ENCODE assay signal across 9 cellular contexts in genomic region chr19:17402982-17403855, GRCh38. TPM values are rescaled to one million over a fixed set of nuclear protein-coding genes. Genes with fewer than 3 reads are reported as not detected.
DNase-seq lines count a peak whose midpoint lies in the region; ATAC-seq and TF ChIP-seq lines count a peak whose summit lies in the region.
"Had no signal": no experiment of that assay in that cellular context is flagged by ENCODE, and none has a peak within 500 bp of the region (broad histone marks: within the 10 kb centered on the region; RNA-seq: fewer than 3 reads in every experiment).

No MANE protein-coding gene starts in this region.

- H3K4me3 ChIP-seq in GM23338 (peak overlapping the region; percentile 62), ovary (peak overlapping the region; percentile 57)

- H3K4me1 ChIP-seq in GM23338 (ENCODE audit: insufficient read depth) (peaks cover 17% of the 10 kb centered on the region), ovary (ENCODE audit: insufficient read depth) (peaks cover 13% of the 10 kb centered on the region)

- H3K4me3 Mint-ChIP-seq in GM23338, result peak overlapping the region; percentile 83
- H3K4me3 Mint-ChIP-seq in T-helper 2 cell treated with Interferon-gamma antibody and Interleukin-4, amounts not matched to agents 5 μg/mL and 100 μg/mL, for 36 hours, result peak overlapping the region; percentile 95

- no peak for TF ChIP-seq EP300 in ovary (IDR thresholded peaks at IDR 0.05)

- no peaks in the 10 kb centered on the region for H4K20me1 ChIP-seq in GM23338 (replicated peaks; ENCODE audit: insufficient read depth)

- 0 out of 2 replicates have a peak, but pooled peaks cover 7% of the 10 kb centered on the region for H3F3A ChIP-seq in GM23338 (replicated peaks; ENCODE audit: low read depth)

- H3K36me3 Mint-ChIP-seq in GM23338 (ENCODE audit: low read depth), result peaks cover 9% of the 10 kb centered on the region; the same call in 2 of the 3 replicates
- H3K36me3 Mint-ChIP-seq in T-helper 2 cell treated with Interferon-gamma antibody and Interleukin-4, amounts not matched to agents 5 μg/mL and 100 μg/mL, for 36 hours (ENCODE audit: low read depth), result peaks cover 40% of the 10 kb centered on the region

- H2AFZ ChIP-seq in GM23338, result peak overlapping the region; percentile 63; the same call in 1 of the 2 replicates

- H3K27ac Mint-ChIP-seq in GM23338, result peak overlapping the region; percentile 95
- peak overlapping the region; percentile 81 for H3K27ac Mint-ChIP-seq in T-helper 2 cell treated with Interferon-gamma antibody and Interleukin-4, amounts not matched to agents 5 μg/mL and 100 μg/mL, for 36 hours

- no peaks in the 10 kb centered on the region for H3K9me3 ChIP-seq in ovary

- intact Hi-C loops in ovary (cut with DNase I), result no loop called here

- H3K27ac ChIP-seq in GM23338 (ENCODE audit: low read depth) (peak overlapping the region; percentile 90), ovary (peak overlapping the region; percentile 87 to 97)

- H3K27me3 ChIP-seq in GM23338 (ENCODE audit: insufficient read depth) (no peaks in the 10 kb centered on the region), ovary (no peaks in the 10 kb centered on the region)

- no peaks in the 10 kb centered on the region for H3K9me3 Mint-ChIP-seq in GM23338
- no peaks in the 10 kb centered on the region for H3K9me3 Mint-ChIP-seq in T-helper 2 cell treated with Interferon-gamma antibody and Interleukin-4, amounts not matched to agents 5 μg/mL and 100 μg/mL, for 36 hours

- WGBS in ovary, 3 donors, result 32 to 37% (median 33%) methylated on average over 31 to 36 of the region's 36 CpGs

- H3K9me2 ChIP-seq in GM23338 (ENCODE audit: insufficient read depth), result no peaks in the 10 kb centered on the region

- H3K4me1 Mint-ChIP-seq in GM23338, result peaks cover 28% of the 10 kb centered on the region
- peaks cover 28% of the 10 kb centered on the region for H3K4me1 Mint-ChIP-seq in T-helper 2 cell treated with Interferon-gamma antibody and Interleukin-4, amounts not matched to agents 5 μg/mL and 100 μg/mL, for 36 hours (ENCODE audit: low read depth)

- no peaks in the 10 kb centered on the region for H3K79me2 ChIP-seq in GM23338 (replicated peaks; ENCODE audit: insufficient read depth)

- ATAC-seq in GM23338 (peak; percentile 81), HG02798 (IDR thresholded peaks at IDR 0.05; ENCODE audit: poor library complexity, unreplicated experiment) (no peak), GM18868 (IDR thresholded peaks at IDR 0.05; ENCODE audit: unreplicated experiment) (no peak), HG03139 (IDR thresholded peaks at IDR 0.05; ENCODE audit: unreplicated experiment) (no peak)

- peak overlapping the region; percentile 85 for H3K4me2 ChIP-seq in GM23338

- no peak for TF ChIP-seq POLR2A in ovary (IDR thresholded peaks at IDR 0.05)

- DNase-seq in GM23338 (ENCODE audit: low spot score) (peak; percentile 92), dermis blood vessel endothelial cell (peak; percentile 31), ovary (peak; percentile 71 to 78 (median 73)), NK-92 (lab: John Stamatoyannopoulos, UW; ENCODE audit: unreplicated experiment) (no peak)
- no peak for DNase-seq in T-helper 2 cell treated with Interferon-gamma antibody and Interleukin-4, amounts not matched to agents 5 μg/mL and 100 μg/mL, for 36 hours (ENCODE audit: low spot score)

- peaks cover 12% of the 10 kb centered on the region for H3K27me3 Mint-ChIP-seq in GM23338 (ENCODE audit: insufficient read depth, low read depth, poor library complexity)
- no peaks in the 10 kb centered on the region for H3K27me3 Mint-ChIP-seq in T-helper 2 cell treated with Interferon-gamma antibody and Interleukin-4, amounts not matched to agents 5 μg/mL and 100 μg/mL, for 36 hours (ENCODE audit: low read depth)

- TF ChIP-seq CTCF in GM23338 (conservative IDR thresholded peaks at IDR 0.05; ENCODE audit: low read depth in 2 of 2) (no peak), ovary (IDR thresholded peaks at IDR 0.05) (no peak)

- no peaks in the 10 kb centered on the region for H3K36me3 ChIP-seq in GM23338 (ENCODE audit: insufficient read depth)
- H3K36me3 ChIP-seq in ovary, result no peaks in the 10 kb centered on the region

TF ChIP-seq in GM23338, 12 proteins besides CTCF, POLR2A, EP300 and RAD21:
- TF ChIP-seq POLR2AphosphoS5 (IDR thresholded peaks at IDR 0.05; ENCODE audit: low read depth), result peak; percentile 50
- no peak for TF ChIP-seq ZNF331 (CRISPR knock-in tag; IDR thresholded peaks at IDR 0.05; ENCODE audit: low read depth)

RNA-seq across cellular contexts. Expression of gene BST2, which starts 2.2 kb away (rescaled TPM):
- 28.9 and 33.9 TPM in 2 replicates for total RNA-seq in GM23338 (2014; rRNA removed; shearing (Covaris generic))
- 22.0 and 24.9 TPM in 2 replicates for polyA plus RNA-seq in GM23338 (2016; fragmentation: Nextera tagmentation; extraction: Ambion mirVana)
- 1.8 and 6.5 TPM in 2 replicates for total RNA-seq in dermis blood vessel endothelial cell
- 100 to 1,000 TPM; 400 to 715 (median 557) TPM for total RNA-seq in ovary
- polyA plus RNA-seq in ovary, result 100 to 1,000 TPM; 207 to 760 TPM

RNA-seq across cellular contexts. Expression of gene CCDC194, which starts 9.2 kb away (rescaled TPM):
- 0.49 TPM in 1 of 2 replicates, not detected in the other for total RNA-seq in GM23338 (2014; rRNA removed; shearing (Covaris generic))
- polyA plus RNA-seq in GM23338 (2016; fragmentation: Nextera tagmentation; extraction: Ambion mirVana), result 0.38 TPM in 1 of 2 replicates, not detected in the other
- 0.17 TPM in 1 of 2 replicates, not detected in the other for total RNA-seq in dermis blood vessel endothelial cell
- 10 to 100 TPM in 1 of 7 donors, 1 to 10 TPM in 5, under 1 TPM in 1; 0.69 to 13.6 (median 6.1) TPM for total RNA-seq in ovary
- polyA plus RNA-seq in ovary, result 1 to 10 TPM; 1.2 to 1.8 TPM
- total RNA-seq: temporal lobe had no signal

RNA-seq across cellular contexts. Expression of gene MVB12A, which starts 16.6 kb away (rescaled TPM):
- total RNA-seq in GM23338 (2014; rRNA removed; shearing (Covaris generic)), result 49.9 and 60.3 TPM in 2 replicates
- polyA plus RNA-seq in GM23338 (2016; fragmentation: Nextera tagmentation; extraction: Ambion mirVana) (36.6 and 43.5 TPM in 2 replicates), ovary (10 to 100 TPM in 1 of 2 donors, 1 to 10 TPM in 1; 7.6 to 77.8 TPM)
- total RNA-seq in dermis blood vessel endothelial cell (47.4 and 60.9 TPM in 2 replicates), ovary (10 to 100 TPM; 54.4 to 90.4 (median 81.4) TPM)

RNA-seq across cellular contexts. Expression of gene PLVAP, which starts 26.1 kb away (rescaled TPM):
- not detected in 2 replicates for total RNA-seq in GM23338 (2014; rRNA removed; shearing (Covaris generic))
- not detected in 2 replicates for polyA plus RNA-seq in GM23338 (2016; fragmentation: Nextera tagmentation; extraction: Ambion mirVana)
- 15.2 and 73.9 TPM in 2 replicates for total RNA-seq in dermis blood vessel endothelial cell
- total RNA-seq in ovary, result 10 to 100 TPM in 2 of 7 donors, 1 to 10 TPM in 5; 2.0 to 22.7 (median 8.3) TPM
- polyA plus RNA-seq in ovary, result 10 to 100 TPM in 1 of 2 donors, 1 to 10 TPM in 1; 2.7 to 15.0 TPM

RNA-seq across cellular contexts. Expression of gene TMEM221, which starts 45.2 kb away (rescaled TPM):
- 0.90 and 1.8 TPM in 2 replicates for total RNA-seq in GM23338 (2014; rRNA removed; shearing (Covaris generic))
- polyA plus RNA-seq in GM23338 (2016; fragmentation: Nextera tagmentation; extraction: Ambion mirVana) (0.40 and 1.8 TPM in 2 replicates), ovary (1 to 10 TPM; 2.5 to 3.2 TPM)
- total RNA-seq in dermis blood vessel endothelial cell (not detected in 2 replicates), ovary (10 to 100 TPM in 2 of 7 donors, 1 to 10 TPM in 5; 1.4 to 14.1 (median 7.5) TPM)

Comparison
In these comparisons a context has a peak if more than half of its experiments do, and no peak if none do; other contexts are left out.
1. DNase-seq: peak in GM23338 (single experiment), dermis blood vessel endothelial cell (single experiment) and ovary (5 of 5); none in T-helper 2 cell treated with Interferon-gamma antibody and Interleukin-4, amounts not matched to agents 5 μg/mL and 100 μg/mL, for 36 hours (single experiment) and NK-92 (single experiment).
2. RNA of gene BST2, which starts 2.2 kb away (total RNA-seq): 400 to 715 TPM in ovary; 28.9 to 33.9 TPM in GM23338 and 1.8 to 6.5 TPM in dermis blood vessel endothelial cell; every median in the first group is over 10 times any median in the second.